14 cellular contexts compared by ENCODE assay signal in the genomic region with DNA sequence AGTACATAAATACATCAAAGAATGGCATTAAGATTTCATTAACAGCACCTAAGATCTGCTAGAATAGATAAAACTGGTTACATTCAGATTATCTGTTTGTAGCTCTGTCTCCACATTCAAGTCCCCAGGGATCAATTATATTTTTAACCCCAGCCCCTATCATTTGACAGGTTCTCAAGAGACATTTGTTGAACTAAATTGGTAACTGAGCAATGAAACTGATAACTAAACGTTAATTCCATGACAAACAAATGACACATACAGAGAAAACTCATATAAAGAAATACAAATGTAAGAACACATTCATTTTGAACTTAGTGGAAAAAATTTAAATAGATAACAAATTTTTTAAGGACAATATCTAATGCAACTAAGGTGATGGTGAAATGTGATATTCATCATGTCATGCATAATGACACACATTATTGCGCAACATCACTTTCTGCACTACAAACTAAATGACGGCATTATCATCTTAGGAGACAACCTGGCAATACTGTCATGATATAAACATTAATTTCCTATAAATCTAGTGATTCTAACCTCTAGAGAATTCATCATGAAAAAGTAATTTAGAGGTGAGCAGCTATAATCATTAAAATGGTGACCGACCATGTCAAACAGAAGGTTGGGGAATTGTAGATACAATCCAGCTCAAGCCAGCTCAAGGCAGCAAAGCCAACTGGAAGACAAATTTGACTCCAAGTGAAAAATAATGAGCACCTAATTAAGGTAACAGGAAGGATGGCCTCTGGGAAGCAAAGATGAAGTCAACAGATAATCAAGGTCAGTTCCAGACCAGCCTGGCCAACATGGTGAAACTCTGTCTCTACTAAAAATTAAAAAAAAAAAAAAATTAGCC. TPM values are rescaled to one million over a fixed set of nuclear protein-coding genes. Genes with fewer than 3 reads are reported as not detected.
DNase-seq lines count a peak whose midpoint lies in the region; ATAC-seq, FAIRE-seq and TF ChIP-seq lines count a peak whose summit lies in the region.
"Had no signal": no experiment of that assay in that cellular context is flagged by ENCODE, and none has a peak within 500 bp of the region (broad histone marks: within the 10 kb centered on the region; RNA-seq: fewer than 3 reads in every experiment).

No MANE protein-coding gene starts in this region.

- in situ Hi-C loops in gastrocnemius medialis (cut with MboI; ENCODE audit: low sequenced_read_pairs in 4 of 4): no loop called here

- H3K27ac Mint-ChIP-seq in activated CD4-positive, alpha-beta T cell treated with anti-CD3 and anti-CD28 coated beads for 36 hours: peak overlapping the region; percentile 6

- peak; percentile 43 for ATAC-seq in activated CD4-positive, alpha-beta T cell treated with anti-CD3 and anti-CD28 coated beads for 36 hours
- peak; percentile 61 to 67 for ATAC-seq in gastrocnemius medialis
- no peak for ATAC-seq in GM21576 (IDR thresholded peaks at IDR 0.05; ENCODE audit: unreplicated experiment)

- no peaks in the 10 kb centered on the region for H3K27me3 Mint-ChIP-seq in activated CD4-positive, alpha-beta T cell treated with anti-CD3 and anti-CD28 coated beads for 36 hours

- H3K27ac ChIP-seq in gastrocnemius medialis: peak overlapping the region; percentile 58 to 68 (median 64)
- H3K27ac ChIP-seq: PC-9, upper lobe of right lung had no signal

- TF ChIP-seq CTCF in bronchial epithelial cell (IDR thresholded peaks at IDR 0.05; ENCODE audit: insufficient read depth, low read length, severe bottlenecking) (no peak), gastrocnemius medialis (IDR thresholded peaks at IDR 0.05 in 4 of 5, conservative IDR thresholded peaks at IDR 0.05 in 1 of 5) (no peak)

- H3K4me1 ChIP-seq in gastrocnemius medialis: peaks cover 57 to 70% of the 10 kb centered on the region in 2 donors

- CTCF ChIA-PET in activated CD4-positive, alpha-beta T cell treated with anti-CD3 and anti-CD28 coated beads for 36 hours (lab: Charles Lee): interaction anchor here (0.8 to 1.2 kb wide), 3 partner anchors 25 to 170 kb away, joined by 3 read pairs; no protein-coding TSS in a partner anchor

- no peaks in the 10 kb centered on the region for H3K9me3 ChIP-seq in gastrocnemius medialis
- H3K9me3 ChIP-seq: body of pancreas, right lobe of liver, upper lobe of right lung had no signal

- no peak for TF ChIP-seq POLR2A in gastrocnemius medialis (IDR thresholded peaks at IDR 0.05)

- H3K4me3 Mint-ChIP-seq in activated CD4-positive, alpha-beta T cell treated with anti-CD3 and anti-CD28 coated beads for 36 hours: no peak overlapping the region

- intact Hi-C loops in activated CD4-positive, alpha-beta T cell treated with anti-CD3 and anti-CD28 coated beads for 36 hours (cut with DNase I, micrococcal nuclease): loop anchor here in 1 of 2 experiments (5.0 kb wide), 1 partner anchor 153 kb away; no protein-coding TSS in a partner anchor
- intact Hi-C loops in gastrocnemius medialis (cut with DNase I; ENCODE audit: low total_unique reads): no loop called here

- no peaks in the 10 kb centered on the region for H3K36me3 ChIP-seq in bronchial epithelial cell (ENCODE audit: control insufficient read depth, insufficient read depth, low read length)
- H3K36me3 ChIP-seq in gastrocnemius medialis: no peaks in the 10 kb centered on the region
- H3K36me3 ChIP-seq in H7 (replicated peaks; ENCODE audit: control insufficient read depth, insufficient read depth, low read length): no peaks in the 10 kb centered on the region
- H3K36me3 ChIP-seq: right lobe of liver had no signal

- no peak for DNase-seq in activated CD4-positive, alpha-beta T cell treated with anti-CD3 and anti-CD28 coated beads for 36 hours
- DNase-seq in activated CD4-positive, alpha-beta T cell treated with anti-CD3 and anti-CD28 coated beads for 4 hours: no peak
- DNase-seq in M059J (ENCODE audit: low read depth): peak; percentile 27
- DNase-seq in bronchial epithelial cell (ENCODE audit: low read depth): peak; percentile 73
- DNase-seq in gastrocnemius medialis: no peak
- no peak for DNase-seq in H7
- DNase-seq in NCI-H345 treated with DMSO at 0.1 percent for 48 hours (lab: John Stamatoyannopoulos, UW; ENCODE audit: unreplicated experiment): no peak
- DNase-seq: activated CD8-positive, alpha-beta memory T cell treated with anti-CD3 and anti-CD28 coated beads, Interleukin-2, amount 50 U/mL, for 4 hours; NCI-H1694 treated with DMSO at 0.1 percent for 48 hours; upper lobe of right lung had no signal

- H3K9me3 Mint-ChIP-seq in activated CD4-positive, alpha-beta T cell treated with anti-CD3 and anti-CD28 coated beads for 36 hours (ENCODE audit: low read depth): no peaks in the 10 kb centered on the region

- H3K4me3 ChIP-seq in bronchial epithelial cell (ENCODE audit: low read depth, low read length) (no peak overlapping the region), gastrocnemius medialis (no peak overlapping the region), H7 (ENCODE audit: insufficient read depth, low read depth, low read length) (no peak overlapping the region)
- H3K4me3 ChIP-seq: body of pancreas, PC-9, right lobe of liver, upper lobe of right lung had no signal

- POLR2A ChIA-PET in activated CD4-positive, alpha-beta T cell treated with anti-CD3 and anti-CD28 coated beads for 36 hours (lab: Charles Lee): no interaction called here

- H3K27me3 ChIP-seq in bronchial epithelial cell (ENCODE audit: control insufficient read depth, insufficient read depth, low read length) (no peaks in the 10 kb centered on the region), gastrocnemius medialis (no peaks in the 10 kb centered on the region), H7 (ENCODE audit: control insufficient read depth, insufficient read depth, low read length) (no peaks in the 10 kb centered on the region)
- H3K27me3 ChIP-seq: body of pancreas, right lobe of liver, upper lobe of right lung had no signal

- no peak for FAIRE-seq in bronchial epithelial cell (lab: Jason Lieb, UNC)

- H3K36me3 Mint-ChIP-seq in activated CD4-positive, alpha-beta T cell treated with anti-CD3 and anti-CD28 coated beads for 36 hours (ENCODE audit: low read depth): peaks cover 19% of the 10 kb centered on the region

- peaks cover 66% of the 10 kb centered on the region for H3K4me1 Mint-ChIP-seq in activated CD4-positive, alpha-beta T cell treated with anti-CD3 and anti-CD28 coated beads for 36 hours

RNA-seq across cellular contexts. Expression of gene ARHGAP17, which starts 9.5 kb away (rescaled TPM):
- total RNA-seq in activated CD4-positive, alpha-beta T cell treated with anti-CD3 and anti-CD28 coated beads for 36 hours: 10 to 100 TPM; 55.1 to 60.4 TPM
- 24.7 and 34.4 TPM in 2 replicates for total RNA-seq in M059J (2014; rRNA removed; shearing (Covaris generic))
- total RNA-seq in bronchial epithelial cell: 3.7 and 8.1 TPM in 2 replicates
- 10 to 100 TPM; 20.0 to 31.5 (median 28.0) TPM for total RNA-seq in gastrocnemius medialis
- 31.3 and 33.3 TPM in 2 replicates for total RNA-seq in H7 (2014; rRNA removed; shearing (Covaris generic))

Comparison
In these comparisons a context has a peak if more than half of its experiments do, and no peak if none do; other contexts are left out.
1. DNase-seq: peak in M059J (single experiment) and bronchial epithelial cell (single experiment); none in activated CD4-positive, alpha-beta T cell treated with anti-CD3 and anti-CD28 coated beads for 36 hours (single experiment), activated CD4-positive, alpha-beta T cell treated with anti-CD3 and anti-CD28 coated beads for 4 hours (0 of 2), gastrocnemius medialis (0 of 2), H7 (single experiment) and NCI-H345 treated with DMSO at 0.1 percent for 48 hours (single experiment).